ENCODE assay signal across 1 cellular context in genomic region chr7:151059362-151060112, GRCh38.
TF ChIP-seq lines count a peak whose summit lies in the region.

Gene SLC4A2 (plus strand): TSS chr7:151059589. CDS start chr7:151061988, 2,399 bp downstream.

TF ChIP-seq in K562, 482 proteins besides CTCF, POLR2A, EP300 and RAD21 (continued from another document and continues in another):
- TF ChIP-seq, protein P1, sequence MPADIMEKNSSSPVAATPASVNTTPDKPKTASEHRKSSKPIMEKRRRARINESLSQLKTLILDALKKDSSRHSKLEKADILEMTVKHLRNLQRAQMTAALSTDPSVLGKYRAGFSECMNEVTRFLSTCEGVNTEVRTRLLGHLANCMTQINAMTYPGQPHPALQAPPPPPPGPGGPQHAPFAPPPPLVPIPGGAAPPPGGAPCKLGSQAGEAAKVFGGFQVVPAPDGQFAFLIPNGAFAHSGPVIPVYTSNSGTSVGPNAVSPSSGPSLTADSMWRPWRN (IDR thresholded peaks at IDR 0.05; ENCODE audit: low read depth), result no peak; the same call in 1 of the 2 replicates
- TF ChIP-seq POLR2G (IDR thresholded peaks at IDR 0.05; ENCODE audit: low read depth, low read length) (peak; percentile 71), KLF6 (CRISPR knock-in tag; IDR thresholded peaks at IDR 0.05; ENCODE audit: borderline replicate concordance) (no peak), MXI1 (IDR thresholded peaks at IDR 0.05; ENCODE audit: low read depth, low read length) (no peak), ZNF436 (CRISPR knock-in tag; IDR thresholded peaks at IDR 0.05) (no peak), POLR2AphosphoS5 (IDR thresholded peaks at IDR 0.05; ENCODE audit: control insufficient read depth, insufficient read depth, low read depth, low read length) (peak; percentile 73), ZNF280B (CRISPR knock-in tag; IDR thresholded peaks at IDR 0.05) (no peak), BACH1 (tag; IDR thresholded peaks at IDR 0.05) (no peak; the same call in 1 of the 2 replicates), FIP1L1 (IDR thresholded peaks at IDR 0.05; ENCODE audit: low read depth, low read length, poor library complexity, severe bottlenecking) (no peak), RBM34 (IDR thresholded peaks at IDR 0.05; ENCODE audit: borderline replicate concordance, insufficient read depth, low read length) (no peak), MXD1 (CRISPR knock-in tag; IDR thresholded peaks at IDR 0.05; ENCODE audit: borderline replicate concordance, poor library complexity, severe bottlenecking) (no peak), JUN (IDR thresholded peaks at IDR 0.05; ENCODE audit: borderline replicate concordance, low read depth, low read length) (no peak; the same call in 1 of the 2 replicates), JUN (CRISPR knock-in tag; IDR thresholded peaks at IDR 0.05; ENCODE audit: borderline replicate concordance) (no peak), POU5F1 (IDR thresholded peaks at IDR 0.05; ENCODE audit: borderline replicate concordance, low read depth, low read length, partially characterized antibody) (no peak), MLX (CRISPR knock-in tag; conservative IDR thresholded peaks at IDR 0.05) (no peak), RBM15 (IDR thresholded peaks at IDR 0.05; ENCODE audit: insufficient read depth, low read length) (no peak), YY1 (IDR thresholded peaks at IDR 0.05; ENCODE audit: borderline replicate concordance in 1 of 3, control insufficient read depth in 1 of 3, extremely low read depth in 1 of 3, insufficient read depth in 3 of 3, insufficient read length in 1 of 3, insufficient replicate concordance in 2 of 3, low read depth in 1 of 3, low read length in 2 of 3) (no peak), ZNF143 (CRISPR knock-in tag; IDR thresholded peaks at IDR 0.05) (no peak), PCBP2 (IDR thresholded peaks at IDR 0.05; ENCODE audit: low read depth, low read length, poor library complexity, severe bottlenecking) (no peak), NR2C1 (IDR thresholded peaks at IDR 0.05) (no peak), NR2C1 (tag; IDR thresholded peaks at IDR 0.05) (no peak), EWSR1 (IDR thresholded peaks at IDR 0.05; ENCODE audit: borderline replicate concordance, low read depth, partially characterized antibody) (no peak), MAFF (IDR thresholded peaks at IDR 0.05; ENCODE audit: low read length) (no peak), PKNOX1 (IDR thresholded peaks at IDR 0.05) (no peak), SAFB2 (IDR thresholded peaks at IDR 0.05; ENCODE audit: borderline replicate concordance, low read depth, low read length, severe bottlenecking) (no peak), ZNF239 (CRISPR knock-in tag; IDR thresholded peaks at IDR 0.05) (no peak), TCF7L2 (IDR thresholded peaks at IDR 0.05; ENCODE audit: low read depth, low read length) (no peak), MED1 (CRISPR knock-in tag; IDR thresholded peaks at IDR 0.05; ENCODE audit: borderline replicate concordance) (no peak), DPF2 (IDR thresholded peaks at IDR 0.05) (no peak), CCNT2 (IDR thresholded peaks at IDR 0.05; ENCODE audit: borderline replicate concordance, extremely low read depth, insufficient read length, low read depth, low read length) (peak; percentile 61), NR2C2 (CRISPR knock-in tag; IDR thresholded peaks at IDR 0.05) (no peak), NR2C2 (tag; IDR thresholded peaks at IDR 0.05) (no peak), ZNF785 (CRISPR knock-in tag; IDR thresholded peaks at IDR 0.05) (no peak), MYNN (IDR thresholded peaks at IDR 0.05) (0 out of 2 replicates have a peak, but pooled peaks have one; percentile 32), MYNN (CRISPR knock-in tag; IDR thresholded peaks at IDR 0.05) (no peak), STAT5A (IDR thresholded peaks at IDR 0.05; ENCODE audit: borderline replicate concordance, low read length) (no peak), CBFA2T3 (IDR thresholded peaks at IDR 0.05) (no peak), SRSF1 (IDR thresholded peaks at IDR 0.05; ENCODE audit: low read depth, low read length) (no peak), CBX5 (IDR thresholded peaks at IDR 0.05; ENCODE audit: borderline replicate concordance, low read depth) (no peak), PML (IDR thresholded peaks at IDR 0.05; ENCODE audit: low read length) (peak; percentile 60; the same call in 1 of the 2 replicates), SMARCE1 (IDR thresholded peaks at IDR 0.05) (peak; percentile 25; the same call in 1 of the 2 replicates), SMAD2 (IDR thresholded peaks at IDR 0.05; ENCODE audit: low read depth, low read length) (no peak), DACH1 (IDR thresholded peaks at IDR 0.05; ENCODE audit: partially characterized antibody) (no peak), ZNF347 (CRISPR knock-in tag; IDR thresholded peaks at IDR 0.05; ENCODE audit: low read depth) (no peak), WHSC1 (IDR thresholded peaks at IDR 0.05; ENCODE audit: low read length) (no peak), EHMT2 (IDR thresholded peaks at IDR 0.05) (no peak), ESRRB (CRISPR knock-in tag; IDR thresholded peaks at IDR 0.05; ENCODE audit: borderline replicate concordance) (no peak), THRAP3 (IDR thresholded peaks at IDR 0.05; ENCODE audit: borderline replicate concordance) (no peak), HNRNPK (IDR thresholded peaks at IDR 0.05; ENCODE audit: low read depth, low read length, poor library complexity, severe bottlenecking) (peak; percentile 38), NBN (IDR thresholded peaks at IDR 0.05; ENCODE audit: low read depth) (peak; percentile 62; the same call in 1 of the 2 replicates), ZBTB8A (IDR thresholded peaks at IDR 0.05; ENCODE audit: partially characterized antibody) (no peak), RFX1 (IDR thresholded peaks at IDR 0.05) (no peak), ZNF311 (CRISPR knock-in tag; IDR thresholded peaks at IDR 0.05) (no peak), ZNF444 (CRISPR knock-in tag; IDR thresholded peaks at IDR 0.05) (no peak), COPS2 (conservative IDR thresholded peaks at IDR 0.05) (no peak), CTCFL (IDR thresholded peaks at IDR 0.05; ENCODE audit: borderline replicate concordance, insufficient read depth, low read depth, low read length, poor library complexity, severe bottlenecking) (peak; percentile 38)
- TF ChIP-seq, protein P2, sequence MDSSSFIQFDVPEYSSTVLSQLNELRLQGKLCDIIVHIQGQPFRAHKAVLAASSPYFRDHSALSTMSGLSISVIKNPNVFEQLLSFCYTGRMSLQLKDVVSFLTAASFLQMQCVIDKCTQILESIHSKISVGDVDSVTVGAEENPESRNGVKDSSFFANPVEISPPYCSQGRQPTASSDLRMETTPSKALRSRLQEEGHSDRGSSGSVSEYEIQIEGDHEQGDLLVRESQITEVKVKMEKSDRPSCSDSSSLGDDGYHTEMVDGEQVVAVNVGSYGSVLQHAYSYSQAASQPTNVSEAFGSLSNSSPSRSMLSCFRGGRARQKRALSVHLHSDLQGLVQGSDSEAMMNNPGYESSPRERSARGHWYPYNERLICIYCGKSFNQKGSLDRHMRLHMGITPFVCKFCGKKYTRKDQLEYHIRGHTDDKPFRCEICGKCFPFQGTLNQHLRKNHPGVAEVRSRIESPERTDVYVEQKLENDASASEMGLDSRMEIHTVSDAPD (CRISPR knock-in tag; IDR thresholded peaks at IDR 0.05), result no peak
- TF ChIP-seq, protein P3, sequence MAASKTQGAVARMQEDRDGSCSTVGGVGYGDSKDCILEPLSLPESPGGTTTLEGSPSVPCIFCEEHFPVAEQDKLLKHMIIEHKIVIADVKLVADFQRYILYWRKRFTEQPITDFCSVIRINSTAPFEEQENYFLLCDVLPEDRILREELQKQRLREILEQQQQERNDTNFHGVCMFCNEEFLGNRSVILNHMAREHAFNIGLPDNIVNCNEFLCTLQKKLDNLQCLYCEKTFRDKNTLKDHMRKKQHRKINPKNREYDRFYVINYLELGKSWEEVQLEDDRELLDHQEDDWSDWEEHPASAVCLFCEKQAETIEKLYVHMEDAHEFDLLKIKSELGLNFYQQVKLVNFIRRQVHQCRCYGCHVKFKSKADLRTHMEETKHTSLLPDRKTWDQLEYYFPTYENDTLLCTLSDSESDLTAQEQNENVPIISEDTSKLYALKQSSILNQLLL (CRISPR knock-in tag; IDR thresholded peaks at IDR 0.05; ENCODE audit: borderline replicate concordance), result no peak
- TF ChIP-seq, protein P4, sequence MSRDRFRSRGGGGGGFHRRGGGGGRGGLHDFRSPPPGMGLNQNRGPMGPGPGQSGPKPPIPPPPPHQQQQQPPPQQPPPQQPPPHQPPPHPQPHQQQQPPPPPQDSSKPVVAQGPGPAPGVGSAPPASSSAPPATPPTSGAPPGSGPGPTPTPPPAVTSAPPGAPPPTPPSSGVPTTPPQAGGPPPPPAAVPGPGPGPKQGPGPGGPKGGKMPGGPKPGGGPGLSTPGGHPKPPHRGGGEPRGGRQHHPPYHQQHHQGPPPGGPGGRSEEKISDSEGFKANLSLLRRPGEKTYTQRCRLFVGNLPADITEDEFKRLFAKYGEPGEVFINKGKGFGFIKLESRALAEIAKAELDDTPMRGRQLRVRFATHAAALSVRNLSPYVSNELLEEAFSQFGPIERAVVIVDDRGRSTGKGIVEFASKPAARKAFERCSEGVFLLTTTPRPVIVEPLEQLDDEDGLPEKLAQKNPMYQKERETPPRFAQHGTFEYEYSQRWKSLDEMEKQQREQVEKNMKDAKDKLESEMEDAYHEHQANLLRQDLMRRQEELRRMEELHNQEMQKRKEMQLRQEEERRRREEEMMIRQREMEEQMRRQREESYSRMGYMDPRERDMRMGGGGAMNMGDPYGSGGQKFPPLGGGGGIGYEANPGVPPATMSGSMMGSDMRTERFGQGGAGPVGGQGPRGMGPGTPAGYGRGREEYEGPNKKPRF (IDR thresholded peaks at IDR 0.05; ENCODE audit: low read depth, low read length), result no peak
- TF ChIP-seq, protein P5, sequence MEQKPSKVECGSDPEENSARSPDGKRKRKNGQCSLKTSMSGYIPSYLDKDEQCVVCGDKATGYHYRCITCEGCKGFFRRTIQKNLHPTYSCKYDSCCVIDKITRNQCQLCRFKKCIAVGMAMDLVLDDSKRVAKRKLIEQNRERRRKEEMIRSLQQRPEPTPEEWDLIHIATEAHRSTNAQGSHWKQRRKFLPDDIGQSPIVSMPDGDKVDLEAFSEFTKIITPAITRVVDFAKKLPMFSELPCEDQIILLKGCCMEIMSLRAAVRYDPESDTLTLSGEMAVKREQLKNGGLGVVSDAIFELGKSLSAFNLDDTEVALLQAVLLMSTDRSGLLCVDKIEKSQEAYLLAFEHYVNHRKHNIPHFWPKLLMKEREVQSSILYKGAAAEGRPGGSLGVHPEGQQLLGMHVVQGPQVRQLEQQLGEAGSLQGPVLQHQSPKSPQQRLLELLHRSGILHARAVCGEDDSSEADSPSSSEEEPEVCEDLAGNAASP (IDR thresholded peaks at IDR 0.05), result no peak
- TF ChIP-seq, protein P6, sequence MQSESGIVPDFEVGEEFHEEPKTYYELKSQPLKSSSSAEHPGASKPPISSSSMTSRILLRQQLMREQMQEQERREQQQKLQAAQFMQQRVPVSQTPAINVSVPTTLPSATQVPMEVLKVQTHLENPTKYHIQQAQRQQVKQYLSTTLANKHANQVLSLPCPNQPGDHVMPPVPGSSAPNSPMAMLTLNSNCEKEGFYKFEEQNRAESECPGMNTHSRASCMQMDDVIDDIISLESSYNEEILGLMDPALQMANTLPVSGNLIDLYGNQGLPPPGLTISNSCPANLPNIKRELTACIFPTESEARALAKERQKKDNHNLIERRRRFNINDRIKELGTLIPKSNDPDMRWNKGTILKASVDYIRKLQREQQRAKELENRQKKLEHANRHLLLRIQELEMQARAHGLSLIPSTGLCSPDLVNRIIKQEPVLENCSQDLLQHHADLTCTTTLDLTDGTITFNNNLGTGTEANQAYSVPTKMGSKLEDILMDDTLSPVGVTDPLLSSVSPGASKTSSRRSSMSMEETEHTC (IDR thresholded peaks at IDR 0.05), result no peak
